15 cellular contexts compared by ENCODE assay signal in genomic region chr2:186531257-186531775, GRCh38. TPM values are rescaled to one million over a fixed set of nuclear protein-coding genes. Genes with fewer than 3 reads are reported as not detected.
A peak's percentile ranks its signal among the peaks of the same experiment; 100 is the strongest.
DNase-seq lines count a peak whose midpoint lies in the region; ATAC-seq and TF ChIP-seq lines count a peak whose summit lies in the region.
"Had no signal": no experiment of that assay in that cellular context is flagged by ENCODE, and none has a peak within 500 bp of the region (broad histone marks: within the 10 kb centered on the region; RNA-seq: fewer than 3 reads in every experiment).

No MANE protein-coding gene starts in this region.

- TF ChIP-seq CTCF in Caco-2 (IDR thresholded peaks at IDR 0.05; ENCODE audit: insufficient read depth in 1 of 2, low read depth in 1 of 2, low read length in 1 of 2, severe bottlenecking in 1 of 2, unreplicated experiment in 1 of 2) = no peak
- TF ChIP-seq CTCF in endodermal cell (conservative IDR thresholded peaks at IDR 0.05) = no peak
- TF ChIP-seq CTCF in mesothelial cell of epicardium (IDR thresholded peaks at IDR 0.05; ENCODE audit: unreplicated experiment) = no peak

- no peaks in the 10 kb centered on the region for H3K9me3 ChIP-seq in Caco-2
- H3K9me3 ChIP-seq in endodermal cell (ENCODE audit: control insufficient read depth, low read length) = no peaks in the 10 kb centered on the region

- H3K9me3 Mint-ChIP-seq in Caco-2 (ENCODE audit: unreplicated experiment) (no peaks in the 10 kb centered on the region), endodermal cell (peaks cover 12% of the 10 kb centered on the region), mesothelial cell of epicardium (peaks cover 19% of the 10 kb centered on the region)
- H3K9me3 Mint-ChIP-seq: CD4-positive, alpha-beta T cell had no signal

- H3K36me3 ChIP-seq in Caco-2 (ENCODE audit: control insufficient read depth, insufficient read depth, low read length) (no peaks in the 10 kb centered on the region), endodermal cell (ENCODE audit: control insufficient read depth, insufficient read depth, low read length) (no peaks in the 10 kb centered on the region)

- H3K36me3 Mint-ChIP-seq in Caco-2 (ENCODE audit: insufficient read depth, unreplicated experiment) (no peaks in the 10 kb centered on the region), endodermal cell (ENCODE audit: low read depth) (peaks cover 9% of the 10 kb centered on the region), mesothelial cell of epicardium (peaks cover 15% of the 10 kb centered on the region)

- no peak overlapping the region for H3K9ac ChIP-seq in endodermal cell (ENCODE audit: extremely low read depth, low read length, poor library complexity, severe bottlenecking)
- H3K9ac ChIP-seq: GM23248 had no signal

- no peak overlapping the region for H3K4me3 Mint-ChIP-seq in Caco-2 (ENCODE audit: unreplicated experiment)
- no peak overlapping the region for H3K4me3 Mint-ChIP-seq in endodermal cell
- no peak overlapping the region for H3K4me3 Mint-ChIP-seq in mesothelial cell of epicardium
- H3K4me3 Mint-ChIP-seq: B cell; CD4-positive, alpha-beta T cell had no signal

- CTCF ChIA-PET in Caco-2 (lab: Charles Lee) = interaction anchor here (0.9 kb wide), 1 partner anchor 110 kb away, joined by 3 read pairs; no protein-coding TSS in a partner anchor

- H3K4me1 ChIP-seq in Caco-2 = peaks cover 38% of the 10 kb centered on the region
- no peaks in the 10 kb centered on the region for H3K4me1 ChIP-seq in endodermal cell (ENCODE audit: control insufficient read depth, insufficient read depth, low read length)

- intact Hi-C loops in Caco-2 (cut with micrococcal nuclease; ENCODE audit: unreplicated experiment) = loop anchor here (5.0 kb wide), 1 partner anchor 56 kb away; no protein-coding TSS in a partner anchor

- DNase-seq in Caco-2 = no peak
- DNase-seq in NCI-H226 = peak; percentile 46
- DNase-seq in endodermal cell = no peak
- no peak for DNase-seq in mesothelial cell of epicardium (ENCODE audit: low spot score in 2 of 2, unreplicated experiment in 2 of 2)
- no peak for DNase-seq in effector CD8-positive, alpha-beta T cell (lab: John Stamatoyannopoulos, UW)
- no peak for DNase-seq in activated naive CD4-positive, alpha-beta T cell (lab: John Stamatoyannopoulos, UW)
- DNase-seq: ACHN; C1 segment of cervical spinal cord; CD4-positive, alpha-beta T cell; DMS79; GM23248 had no signal

- no peak overlapping the region for H3K4me3 ChIP-seq in Caco-2 (ENCODE audit: low read depth, low read length)
- H3K4me3 ChIP-seq in endodermal cell (ENCODE audit: low read length) = peak overlapping the region; percentile 12
- H3K4me3 ChIP-seq: GM23248 had no signal

- POLR2A ChIA-PET in Caco-2 (lab: Charles Lee) = interaction anchor here (1.1 kb wide), 1 partner anchor 59 kb away, joined by 3 read pairs; the partner anchor contains the start of gene ITGAV

- peak overlapping the region; percentile 60 for H3K27ac Mint-ChIP-seq in Caco-2 (ENCODE audit: unreplicated experiment)
- H3K27ac Mint-ChIP-seq in endodermal cell = no peak overlapping the region
- peak overlapping the region; percentile 90 for H3K27ac Mint-ChIP-seq in mesothelial cell of epicardium
- H3K27ac Mint-ChIP-seq: B cell; CD4-positive, alpha-beta T cell had no signal

- H3K4me1 Mint-ChIP-seq in Caco-2 (ENCODE audit: low read depth, unreplicated experiment) (peaks cover 18% of the 10 kb centered on the region), endodermal cell (no peaks in the 10 kb centered on the region), mesothelial cell of epicardium (peaks cover 31% of the 10 kb centered on the region)
- H3K4me1 Mint-ChIP-seq: B cell had no signal

- ATAC-seq in GM19023 (IDR thresholded peaks at IDR 0.05; ENCODE audit: unreplicated experiment) (no peak), GM21825 (IDR thresholded peaks at IDR 0.05; ENCODE audit: unreplicated experiment) (no peak)
- ATAC-seq: HCT116 had no signal

- H3K27me3 ChIP-seq in Caco-2 (replicated peaks; ENCODE audit: control insufficient read depth, insufficient read depth, low read length) (no peaks in the 10 kb centered on the region), endodermal cell (ENCODE audit: control insufficient read depth, insufficient read depth, low read length, poor library complexity, severe bottlenecking) (no peaks in the 10 kb centered on the region)

- H3K27ac ChIP-seq in endodermal cell (ENCODE audit: low read depth, low read length) = no peak overlapping the region
- H3K27ac ChIP-seq: GM23248 had no signal

- no TSS peak for BruUV-seq in Caco-2 (replicated peaks; lab: Mats Ljungman, UMichigan)

- H3K27me3 Mint-ChIP-seq in Caco-2 (ENCODE audit: insufficient read depth, unreplicated experiment) (no peaks in the 10 kb centered on the region), endodermal cell (ENCODE audit: insufficient read depth) (no peaks in the 10 kb centered on the region), mesothelial cell of epicardium (ENCODE audit: low read depth) (no peaks in the 10 kb centered on the region)

RNA-seq across cellular contexts. Expression of gene ZC3H15, which starts 45.3 kb away (rescaled TPM):
- total RNA-seq in Caco-2 (2022) (97.2 and 98.1 TPM in 2 replicates), endodermal cell (10 to 100 TPM; 54.6 to 59.3 TPM), mesothelial cell of epicardium (56.4 to 61.3 TPM (median 57.6 TPM) in 3 replicates)
- 68.8 TPM for polyA plus RNA-seq in endodermal cell (2013, experiment 1 of 2)
- 66.1 TPM for polyA plus RNA-seq in endodermal cell (2013, experiment 2 of 2)

RNA-seq across cellular contexts. Expression of gene ITGAV, which starts 58.5 kb away (rescaled TPM):
- total RNA-seq in Caco-2 (2022) (42.6 and 49.5 TPM in 2 replicates), endodermal cell (10 to 100 TPM; 63.7 to 79.7 TPM), mesothelial cell of epicardium (93.3 to 112 TPM (median 100 TPM) in 3 replicates)
- 57.8 TPM for polyA plus RNA-seq in endodermal cell (2013, experiment 1 of 2)
- polyA plus RNA-seq in endodermal cell (2013, experiment 2 of 2) = 66.0 TPM
